In the genomic region with DNA sequence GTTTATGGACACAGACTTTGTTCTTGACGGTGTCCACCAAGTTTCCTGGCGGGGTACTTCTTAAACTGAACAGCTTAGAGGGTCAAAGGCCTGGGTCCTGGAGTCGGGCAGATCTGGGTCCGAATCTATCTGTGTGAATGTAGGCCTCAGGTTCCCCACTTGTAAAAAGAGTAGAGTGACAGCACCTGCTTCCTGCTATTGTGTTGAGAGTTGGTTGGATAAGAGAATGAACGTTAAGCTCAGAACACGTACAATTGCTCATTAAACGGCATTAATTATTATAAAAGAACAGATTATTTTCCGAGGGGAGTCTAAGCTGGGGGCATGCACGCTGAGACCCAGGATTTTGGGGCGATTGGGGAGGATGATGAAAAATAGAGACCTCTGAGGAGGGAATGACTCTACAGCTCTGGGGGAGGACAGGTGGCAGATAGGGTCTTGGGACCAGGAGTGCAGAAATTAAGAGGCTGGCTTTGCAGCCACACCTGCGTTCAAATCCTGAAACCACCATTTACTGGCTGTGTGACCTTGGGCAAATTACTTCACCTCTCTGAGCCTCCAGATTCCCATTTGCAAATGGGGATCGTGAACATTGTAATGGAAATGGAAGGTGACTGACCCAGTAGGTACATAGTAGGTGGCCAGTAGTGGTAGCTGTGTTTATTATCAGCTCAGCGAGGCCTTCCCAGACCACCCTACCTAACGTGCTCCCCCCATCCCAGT, we compare ENCODE assay signal across 8 cellular contexts.
A peak's percentile ranks its signal among the peaks of the same experiment; 100 is the strongest.
DNase-seq lines count a peak whose midpoint lies in the region; ATAC-seq and TF ChIP-seq lines count a peak whose summit lies in the region.

No MANE protein-coding gene starts in this region.

- peaks cover 68% of the 10 kb centered on the region for H3K4me1 Mint-ChIP-seq in nephron progenitor cell

- ATAC-seq in GM18868 (IDR thresholded peaks at IDR 0.05; ENCODE audit: unreplicated experiment), result no peak

- TF ChIP-seq CTCF in LNCaP clone FGC (IDR thresholded peaks at IDR 0.05; ENCODE audit: control insufficient read depth, extremely low read depth, insufficient read depth), result no peak
- no peak for TF ChIP-seq CTCF in nephron progenitor cell (IDR thresholded peaks at IDR 0.05)

- H3K27me3 Mint-ChIP-seq in nephron progenitor cell (ENCODE audit: low read depth, poor library complexity), result peaks cover 8% of the 10 kb centered on the region

- peak overlapping the region; percentile 78 to 92 (median 87) for H3K9ac ChIP-seq in BLaER1 treated with 17β-estradiol and CSF1 and Interleukin-3, amounts not matched to agents 10 nM and 100 nM
- H3K9ac ChIP-seq in duodenal mucosa (ENCODE audit: low read depth in 1 of 2, low read length in 2 of 2), result peak overlapping the region; percentile 63 to 72

- peak overlapping the region; percentile 89 for H3K4me3 Mint-ChIP-seq in nephron progenitor cell

- H3K4me1 ChIP-seq in BLaER1 treated with 17β-estradiol and CSF1 and Interleukin-3, amounts not matched to agents 10 nM and 100 nM, result peaks cover 66 to 82% (median 76%) of the 10 kb centered on the region in 10 experiments
- peaks cover 38 to 47% of the 10 kb centered on the region in 2 donors for H3K4me1 ChIP-seq in duodenal mucosa (ENCODE audit: control insufficient read depth in 1 of 2, insufficient read depth in 2 of 2, low read length in 2 of 2)

- no peak for DNase-seq in LNCaP clone FGC (ENCODE audit: low read depth)
- no peak for DNase-seq in nephron progenitor cell
- no peak for DNase-seq in KG1 (lab: John Stamatoyannopoulos, UW)
- no peak for DNase-seq in GF-D8 (lab: John Stamatoyannopoulos, UW)
- no peak for DNase-seq in COR-L47 (lab: John Stamatoyannopoulos, UW)

- peak overlapping the region; percentile 64 to 85 (median 79) for H3K27ac ChIP-seq in BLaER1 treated with 17β-estradiol and CSF1 and Interleukin-3, amounts not matched to agents 10 nM and 100 nM
- no peak overlapping the region for H3K27ac ChIP-seq in duodenal mucosa (ENCODE audit: low read depth, low read length)

- peak overlapping the region; percentile 24 for H3K27ac Mint-ChIP-seq in nephron progenitor cell

- H4K20me1 ChIP-seq in BLaER1 treated with 17β-estradiol and CSF1 and Interleukin-3, amounts not matched to agents 10 nM and 100 nM, result peaks cover 18 to 69% (median 58%) of the 10 kb centered on the region in 11 experiments

- peak overlapping the region; percentile 68 to 95 (median 88) for H3K4me3 ChIP-seq in BLaER1 treated with 17β-estradiol and CSF1 and Interleukin-3, amounts not matched to agents 10 nM and 100 nM
- peak overlapping the region; percentile 79 for H3K4me3 ChIP-seq in LNCaP clone FGC (ENCODE audit: low read depth, low read length)
- peak overlapping the region; percentile 73 to 75 for H3K4me3 ChIP-seq in duodenal mucosa (ENCODE audit: low read depth in 1 of 2, low read length in 2 of 2)

- no peaks in the 10 kb centered on the region for H3K27me3 ChIP-seq in BLaER1 treated with 17β-estradiol and CSF1 and Interleukin-3, amounts not matched to agents 10 nM and 100 nM
- no peaks in the 10 kb centered on the region for H3K27me3 ChIP-seq in duodenal mucosa (ENCODE audit: control insufficient read depth in 1 of 2, insufficient read depth in 2 of 2, low read length in 2 of 2)

- no peaks in the 10 kb centered on the region for H3K9me3 ChIP-seq in BLaER1 treated with 17β-estradiol and CSF1 and Interleukin-3, amounts not matched to agents 10 nM and 100 nM (replicated peaks in 1 of 11)
- H3K9me3 ChIP-seq in duodenal mucosa (ENCODE audit: control insufficient read depth in 1 of 2, low read length in 2 of 2), result no peaks in the 10 kb centered on the region

- peak overlapping the region; percentile 78 to 99 (median 90) for H3K4me2 ChIP-seq in BLaER1 treated with 17β-estradiol and CSF1 and Interleukin-3, amounts not matched to agents 10 nM and 100 nM

- H3K36me3 ChIP-seq in BLaER1 treated with 17β-estradiol and CSF1 and Interleukin-3, amounts not matched to agents 10 nM and 100 nM, result no peaks in the 10 kb centered on the region
- H3K36me3 ChIP-seq in duodenal mucosa (ENCODE audit: control insufficient read depth in 1 of 2, insufficient read depth in 2 of 2, low read length in 2 of 2), result no peaks in the 10 kb centered on the region

- peaks cover 3% of the 10 kb centered on the region for H3K36me3 Mint-ChIP-seq in nephron progenitor cell (ENCODE audit: low read depth)

- no peaks in the 10 kb centered on the region for H3K9me3 Mint-ChIP-seq in nephron progenitor cell
